8 cellular contexts compared by ENCODE assay signal in the genomic region with DNA sequence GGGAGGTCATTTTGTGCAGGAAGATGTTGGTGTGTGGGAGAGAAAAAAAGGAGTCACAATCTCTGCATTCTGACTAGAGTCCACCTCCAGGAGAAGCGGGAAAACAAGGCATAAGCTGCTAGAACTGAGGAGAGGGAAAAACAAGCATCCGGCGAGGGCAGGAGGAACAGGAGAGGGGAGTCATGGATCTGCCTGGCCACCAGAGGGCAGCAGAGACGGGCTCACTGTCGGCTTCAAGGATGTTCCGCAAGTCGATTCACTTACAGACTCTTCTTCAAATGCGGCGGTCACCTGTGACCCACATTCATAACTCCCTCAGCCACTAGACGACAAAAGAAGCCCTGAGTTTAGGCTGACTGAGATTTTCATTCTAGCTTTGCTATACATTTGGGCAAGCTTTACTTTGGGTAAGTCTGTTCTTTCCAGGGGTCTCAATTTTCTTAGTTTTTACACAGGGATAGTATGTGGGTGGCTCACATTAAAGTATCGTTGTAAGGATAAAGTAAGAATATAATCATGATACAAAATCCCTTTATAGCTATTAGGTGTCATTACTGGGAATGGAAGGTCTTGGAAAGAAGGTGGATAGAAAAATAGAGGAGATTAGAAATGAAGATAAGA. TPM values are rescaled to one million over a fixed set of nuclear protein-coding genes. Genes with fewer than 3 reads are reported as not detected.
DNase-seq lines count a peak whose midpoint lies in the region; TF ChIP-seq lines count a peak whose summit lies in the region.

No MANE protein-coding gene starts in this region.

- peak; percentile 89 to 97 for TF ChIP-seq RAD21 in liver (IDR thresholded peaks at IDR 0.05)

- no peak overlapping the region for H3K9ac ChIP-seq in BLaER1
- no peak overlapping the region for H3K9ac ChIP-seq in liver (ENCODE audit: low read depth in 1 of 2, low read length in 2 of 2)

- H3K4me3 ChIP-seq in BLaER1 (no peak overlapping the region), HAP-1 (no peak overlapping the region), coronary artery (no peak overlapping the region), liver (ENCODE audit: low read depth in 1 of 3, low read length in 3 of 3) (no peak overlapping the region)

- H3K4me1 ChIP-seq in BLaER1 (no peaks in the 10 kb centered on the region), HAP-1 (peaks cover 3% of the 10 kb centered on the region), liver (ENCODE audit: control insufficient read depth in 4 of 4, insufficient read depth in 4 of 4, low read length in 3 of 4) (peaks cover 0 to 4% (median 0%) of the 10 kb centered on the region in 4 donors)

- peak overlapping the region; percentile 24; the same call in 1 of the 2 replicates for H3K4me2 ChIP-seq in BLaER1

- 6% methylated on average over 11 of the region's 11 CpGs for WGBS in liver

- H3K36me3 ChIP-seq in BLaER1 = no peaks in the 10 kb centered on the region
- no peaks in the 10 kb centered on the region for H3K36me3 ChIP-seq in HAP-1 (replicated peaks)
- H3K36me3 ChIP-seq in liver (ENCODE audit: control insufficient read depth in 4 of 4, insufficient read depth in 3 of 4, low read depth in 1 of 4, low read length in 3 of 4) = no peaks in the 10 kb centered on the region

- peak; percentile 90 for TF ChIP-seq CTCF in coronary artery (IDR thresholded peaks at IDR 0.05)
- peak; percentile 92 for TF ChIP-seq CTCF in liver (IDR thresholded peaks at IDR 0.05; ENCODE audit: low read depth, low read length, missing input control)

- H4K20me1 ChIP-seq in BLaER1 = no peaks in the 10 kb centered on the region

- DNase-seq in HAP-1 (ENCODE audit: low spot score in 2 of 2) = peak; percentile 79 to 90
- DNase-seq in NCI-H460 (ENCODE audit: extremely low read depth, low read depth) = peak; percentile 55
- peak; percentile 88 for DNase-seq in activated CD4-positive, alpha-beta T cell treated with anti-CD3 and anti-CD28 coated beads, Interleukin-2, amount 50 U/mL, for 1 hour
- DNase-seq in coronary artery (ENCODE audit: low spot score) = peak; percentile 81
- DNase-seq in stimulated activated CD4-positive, alpha-beta T cell treated with anti-CD3 and anti-CD28 coated beads, TNF-alpha, amount 100 ng/mL, for 1 hour (ENCODE audit: low read depth in 3 of 3, low spot score in 1 of 3) = peak; percentile 59 to 85 (median 75)
- DNase-seq in HuH-7.5 (ENCODE audit: low spot score) = no peak

- no peak overlapping the region for H3K27ac ChIP-seq in BLaER1
- H3K27ac ChIP-seq in coronary artery = no peak overlapping the region
- no peak overlapping the region for H3K27ac ChIP-seq in liver (ENCODE audit: low read depth in 1 of 2, low read length in 2 of 2)

- H3K27me3 ChIP-seq in BLaER1 = no peaks in the 10 kb centered on the region
- peaks cover 5% of the 10 kb centered on the region for H3K27me3 ChIP-seq in HAP-1 (ENCODE audit: low read depth)
- peaks cover 3 to 8% (median 6%) of the 10 kb centered on the region in 4 donors for H3K27me3 ChIP-seq in liver (ENCODE audit: control insufficient read depth in 4 of 4, insufficient read depth in 4 of 4, low read length in 3 of 4)

- H3K9me3 ChIP-seq in BLaER1 (no peaks in the 10 kb centered on the region), HAP-1 (no peaks in the 10 kb centered on the region), liver (ENCODE audit: control insufficient read depth in 4 of 4, low read length in 3 of 4) (no peaks in the 10 kb centered on the region)

- in situ Hi-C loops in HAP-1 (cut with MboI; ENCODE audit: low sequenced_read_pairs) = loop anchor here (5.0 to 10.0 kb wide), 3 partner anchors 171 to 384 kb away; no protein-coding TSS in a partner anchor

TF ChIP-seq in liver, 16 proteins besides CTCF, POLR2A, EP300 and RAD21:
- TF ChIP-seq YY1 (IDR thresholded peaks at IDR 0.05) (no peak), HNF4G (IDR thresholded peaks at IDR 0.05) (no peak), EGR1 (IDR thresholded peaks at IDR 0.05; ENCODE audit: low read depth in 2 of 2) (no peak), HNF4A (conservative IDR thresholded peaks at IDR 0.05) (no peak), SP1 (IDR thresholded peaks at IDR 0.05) (no peak)
- TF ChIP-seq, protein P1, sequence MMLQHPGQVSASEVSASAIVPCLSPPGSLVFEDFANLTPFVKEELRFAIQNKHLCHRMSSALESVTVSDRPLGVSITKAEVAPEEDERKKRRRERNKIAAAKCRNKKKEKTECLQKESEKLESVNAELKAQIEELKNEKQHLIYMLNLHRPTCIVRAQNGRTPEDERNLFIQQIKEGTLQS (IDR thresholded peaks at IDR 0.05) = no peak
- TF ChIP-seq, protein P2, sequence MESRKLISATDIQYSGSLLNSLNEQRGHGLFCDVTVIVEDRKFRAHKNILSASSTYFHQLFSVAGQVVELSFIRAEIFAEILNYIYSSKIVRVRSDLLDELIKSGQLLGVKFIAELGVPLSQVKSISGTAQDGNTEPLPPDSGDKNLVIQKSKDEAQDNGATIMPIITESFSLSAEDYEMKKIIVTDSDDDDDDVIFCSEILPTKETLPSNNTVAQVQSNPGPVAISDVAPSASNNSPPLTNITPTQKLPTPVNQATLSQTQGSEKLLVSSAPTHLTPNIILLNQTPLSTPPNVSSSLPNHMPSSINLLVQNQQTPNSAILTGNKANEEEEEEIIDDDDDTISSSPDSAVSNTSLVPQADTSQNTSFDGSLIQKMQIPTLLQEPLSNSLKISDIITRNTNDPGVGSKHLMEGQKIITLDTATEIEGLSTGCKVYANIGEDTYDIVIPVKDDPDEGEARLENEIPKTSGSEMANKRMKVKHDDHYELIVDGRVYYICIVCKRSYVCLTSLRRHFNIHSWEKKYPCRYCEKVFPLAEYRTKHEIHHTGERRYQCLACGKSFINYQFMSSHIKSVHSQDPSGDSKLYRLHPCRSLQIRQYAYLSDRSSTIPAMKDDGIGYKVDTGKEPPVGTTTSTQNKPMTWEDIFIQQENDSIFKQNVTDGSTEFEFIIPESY (IDR thresholded peaks at IDR 0.05) = no peak
- TF ChIP-seq, protein P3, sequence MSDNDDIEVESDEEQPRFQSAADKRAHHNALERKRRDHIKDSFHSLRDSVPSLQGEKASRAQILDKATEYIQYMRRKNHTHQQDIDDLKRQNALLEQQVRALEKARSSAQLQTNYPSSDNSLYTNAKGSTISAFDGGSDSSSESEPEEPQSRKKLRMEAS (IDR thresholded peaks at IDR 0.05) = no peak

RNA-seq across cellular contexts. Expression of a gene that starts 6.6 kb away (rescaled TPM):
- not detected in 2 replicates for total RNA-seq in NCI-H460 (2014; rRNA removed; shearing (Covaris generic))
- not detected in 2 replicates for polyA plus RNA-seq in NCI-H460 (2014; cell fraction: nucleus; rRNA removed)
- total RNA-seq in liver = not detected
- polyA plus RNA-seq in liver = not detected

RNA-seq across cellular contexts. Expression of a gene that starts 26.1 kb away (rescaled TPM):
- total RNA-seq in NCI-H460 (2014; rRNA removed; shearing (Covaris generic)) = 0.12 TPM in 1 of 2 replicates, not detected in the other
- not detected in 2 replicates for polyA plus RNA-seq in NCI-H460 (2014; cell fraction: nucleus; rRNA removed)
- 10 to 100 TPM; 82.1 to 94.2 TPM for total RNA-seq in liver
- polyA plus RNA-seq in liver = 100 to 1,000 TPM in 1 of 2 donors, 10 to 100 TPM in 1; 53.4 to 145 TPM

RNA-seq across cellular contexts. Expression of a gene that starts 41.8 kb away (rescaled TPM):
- total RNA-seq in NCI-H460 (2014; rRNA removed; shearing (Covaris generic)) = not detected in 2 replicates
- not detected in 2 replicates for polyA plus RNA-seq in NCI-H460 (2014; cell fraction: nucleus; rRNA removed)
- not detected for total RNA-seq in liver
- polyA plus RNA-seq in liver = not detected

Comparison
In these comparisons a context has a peak if more than half of its experiments do, and no peak if none do; other contexts are left out.
1. RNA of a gene that starts 26.1 kb away (total RNA-seq): 82.1 to 94.2 TPM in liver; 0.12 TPM in NCI-H460; every median in the first group is over 10 times any median in the second.